Comparison of ENCODE assay signal across 23 cellular contexts in the genomic region with DNA sequence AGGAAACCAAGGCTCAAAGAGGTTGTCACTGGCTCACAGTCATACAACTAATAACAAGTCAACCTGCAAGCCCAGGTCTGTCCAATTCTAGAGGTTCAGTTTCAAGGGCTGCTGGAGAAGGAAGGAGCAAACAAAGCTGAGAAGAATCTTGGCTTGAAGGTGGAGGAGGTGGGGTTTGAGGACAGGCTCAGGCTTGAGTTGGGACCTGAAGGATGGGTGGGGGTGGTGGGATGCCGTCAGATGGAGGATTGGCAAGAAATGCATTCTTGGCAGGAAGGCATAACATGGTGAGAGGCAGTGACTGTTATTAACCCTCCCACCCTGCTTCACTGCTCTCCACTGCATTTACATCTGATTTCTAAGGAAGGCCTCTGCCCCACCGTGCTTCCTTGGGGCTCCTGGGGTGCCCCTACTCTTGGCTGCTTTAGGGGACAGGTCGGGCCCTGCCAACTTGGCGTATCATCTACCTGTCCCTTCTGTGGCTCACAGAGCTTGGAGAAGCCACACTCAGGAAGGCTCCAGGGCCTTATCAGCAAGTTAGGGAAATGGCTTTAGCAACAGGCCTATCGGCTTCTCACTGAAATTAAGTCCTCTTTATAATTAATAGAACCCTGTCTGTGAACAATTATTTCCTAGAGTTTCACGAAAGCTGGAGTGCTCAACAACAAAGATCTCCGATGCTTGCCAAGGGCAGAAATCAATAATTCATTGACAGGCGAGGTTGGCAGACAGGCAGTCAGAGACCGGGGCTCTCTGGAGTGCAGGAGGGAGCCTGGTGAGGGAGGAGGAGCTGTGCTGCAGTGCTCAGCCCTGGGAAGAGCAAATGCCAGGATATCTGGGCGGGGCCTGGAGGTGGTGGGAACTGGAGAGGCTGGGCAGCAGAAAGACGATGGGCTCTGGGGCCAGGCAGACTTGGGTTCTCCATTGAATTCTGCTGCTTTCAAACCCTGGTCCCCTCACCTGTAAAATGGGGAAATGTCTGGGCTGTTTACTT.
A peak's percentile ranks its signal among the peaks of the same experiment; 100 is the strongest.
DNase-seq lines count a peak whose midpoint lies in the region; ATAC-seq and TF ChIP-seq lines count a peak whose summit lies in the region.
"Had no signal": no experiment of that assay in that cellular context is flagged by ENCODE, and none has a peak within 500 bp of the region (broad histone marks: within the 10 kb centered on the region; RNA-seq: fewer than 3 reads in every experiment).

No MANE protein-coding gene starts in this region.

- H3K36me3 Mint-ChIP-seq in activated naive CD4-positive, alpha-beta T cell treated with anti-CD3 and anti-CD28 coated beads, Interleukin-2, amount 50 U/mL, for 24 hours, result no peaks in the 10 kb centered on the region
- H3K36me3 Mint-ChIP-seq in activated naive CD4-positive, alpha-beta T cell treated with anti-CD3 and anti-CD28 coated beads, Interleukin-2, amount 50 U/mL, for 72 hours, result no peaks in the 10 kb centered on the region
- H3K36me3 Mint-ChIP-seq: activated naive CD8-positive, alpha-beta T cell; CD14-positive monocyte; stimulated activated effector memory CD8-positive, alpha-beta T cell treated with anti-CD3 and anti-CD28 coated beads, Interleukin-12 subunit alpha, Interleukin-12 subunit beta, amount 100 ng/mL, for 72 hours had no signal

- no peak for ATAC-seq in activated naive CD4-positive, alpha-beta T cell treated with anti-CD3 and anti-CD28 coated beads, Interleukin-2, amount 50 U/mL, for 72 hours
- ATAC-seq in RWPE2 (ENCODE audit: low read depth), result peak; percentile 59
- ATAC-seq in left lobe of liver, result peak; percentile 97
- ATAC-seq: A549; activated CD4-positive, alpha-beta T cell treated with anti-CD3 and anti-CD28 coated beads for 36 hours; left cardiac atrium; stimulated activated effector memory CD8-positive, alpha-beta T cell treated with anti-CD3 and anti-CD28 coated beads, Interleukin-12 subunit alpha, Interleukin-12 subunit beta, amount 100 ng/mL, for 72 hours had no signal

- no peaks in the 10 kb centered on the region for H3K27me3 ChIP-seq in RWPE2 (ENCODE audit: insufficient read depth, poor library complexity, severe bottlenecking)
- H3K27me3 ChIP-seq: cardiac muscle cell, ovary, SJSA1, spleen, tibial nerve had no signal

- DNase-seq in activated naive CD4-positive, alpha-beta T cell treated with anti-CD3 and anti-CD28 coated beads, Interleukin-2, amount 50 U/mL, for 72 hours (ENCODE audit: low spot score in 2 of 2), result no peak
- DNase-seq in RWPE2 (ENCODE audit: low spot score) (no peak), left lobe of liver (ENCODE audit: low spot score) (peak; percentile 64), T-helper 9 cell (no peak), kidney tubule cell (ENCODE audit: low spot score) (no peak), putamen (ENCODE audit: low spot score) (no peak)
- DNase-seq in activated effector memory CD4-positive, alpha-beta T cell treated with Interleukin-2 at 50 U/mL for 16 hours, result no peak
- DNase-seq: activated CD4-positive, alpha-beta T cell treated with anti-CD3 and anti-CD28 coated beads for 36 hours; DMS53; effector CD4-positive, alpha-beta T cell; left cardiac atrium; NCI-H2227 treated with DMSO at 0.1 percent for 48 hours; ovary; spleen had no signal

- TF ChIP-seq CTCF in RWPE2 (IDR thresholded peaks at IDR 0.05; ENCODE audit: poor library complexity, severe bottlenecking), result no peak

- peak overlapping the region; percentile 46 for H3K27ac Mint-ChIP-seq in activated naive CD4-positive, alpha-beta T cell treated with anti-CD3 and anti-CD28 coated beads, Interleukin-2, amount 50 U/mL, for 24 hours
- no peak overlapping the region for H3K27ac Mint-ChIP-seq in activated naive CD4-positive, alpha-beta T cell treated with anti-CD3 and anti-CD28 coated beads, Interleukin-2, amount 50 U/mL, for 72 hours
- H3K27ac Mint-ChIP-seq: activated CD4-positive, alpha-beta T cell treated with anti-CD3 and anti-CD28 coated beads for 36 hours; activated naive CD8-positive, alpha-beta T cell; stimulated activated effector memory CD8-positive, alpha-beta T cell treated with anti-CD3 and anti-CD28 coated beads, Interleukin-12 subunit alpha, Interleukin-12 subunit beta, amount 100 ng/mL, for 72 hours; T-helper 2 cell treated with Interferon-gamma antibody and Interleukin-4, amounts not matched to agents 5 μg/mL and 100 μg/mL, for 36 hours had no signal

- no peaks in the 10 kb centered on the region for H3K9me3 ChIP-seq in RWPE2 (ENCODE audit: severe bottlenecking)
- H3K9me3 ChIP-seq: A549, ovary, SJSA1, spleen, tibial nerve had no signal

- no peak overlapping the region for H3K27ac ChIP-seq in RWPE2 (ENCODE audit: poor library complexity, severe bottlenecking)
- H3K27ac ChIP-seq: A549, cardiac muscle cell, ovary, SJSA1, spleen, tibial nerve had no signal

- peaks cover 2% of the 10 kb centered on the region for H3K4me1 ChIP-seq in RWPE2 (ENCODE audit: insufficient read depth, poor library complexity, severe bottlenecking)
- H3K4me1 ChIP-seq: A549, SJSA1, spleen, tibial nerve had no signal

- H3K4me1 Mint-ChIP-seq in activated naive CD4-positive, alpha-beta T cell treated with anti-CD3 and anti-CD28 coated beads, Interleukin-2, amount 50 U/mL, for 24 hours, result no peaks in the 10 kb centered on the region
- H3K4me1 Mint-ChIP-seq: activated CD4-positive, alpha-beta T cell treated with anti-CD3 and anti-CD28 coated beads for 36 hours; CD14-positive monocyte; stimulated activated effector memory CD8-positive, alpha-beta T cell treated with anti-CD3 and anti-CD28 coated beads, Interleukin-12 subunit alpha, Interleukin-12 subunit beta, amount 100 ng/mL, for 72 hours had no signal

- no peak overlapping the region for H3K4me3 Mint-ChIP-seq in activated naive CD4-positive, alpha-beta T cell treated with anti-CD3 and anti-CD28 coated beads, Interleukin-2, amount 50 U/mL, for 24 hours
- H3K4me3 Mint-ChIP-seq: activated CD4-positive, alpha-beta T cell treated with anti-CD3 and anti-CD28 coated beads for 36 hours; activated naive CD8-positive, alpha-beta T cell; CD14-positive monocyte; stimulated activated effector memory CD8-positive, alpha-beta T cell treated with anti-CD3 and anti-CD28 coated beads, Interleukin-12 subunit alpha, Interleukin-12 subunit beta, amount 100 ng/mL, for 72 hours; T-helper 2 cell treated with Interferon-gamma antibody and Interleukin-4, amounts not matched to agents 5 μg/mL and 100 μg/mL, for 36 hours had no signal

- H3K27me3 Mint-ChIP-seq in activated naive CD4-positive, alpha-beta T cell treated with anti-CD3 and anti-CD28 coated beads, Interleukin-2, amount 50 U/mL, for 24 hours, result peaks cover 3% of the 10 kb centered on the region

- H3K9me3 Mint-ChIP-seq in activated naive CD4-positive, alpha-beta T cell treated with anti-CD3 and anti-CD28 coated beads, Interleukin-2, amount 50 U/mL, for 24 hours, result no peaks in the 10 kb centered on the region
- H3K9me3 Mint-ChIP-seq in activated naive CD4-positive, alpha-beta T cell treated with anti-CD3 and anti-CD28 coated beads, Interleukin-2, amount 50 U/mL, for 72 hours, result no peaks in the 10 kb centered on the region
- H3K9me3 Mint-ChIP-seq: stimulated activated effector memory CD8-positive, alpha-beta T cell treated with anti-CD3 and anti-CD28 coated beads, Interleukin-12 subunit alpha, Interleukin-12 subunit beta, amount 100 ng/mL, for 72 hours; T-helper 2 cell treated with Interferon-gamma antibody and Interleukin-4, amounts not matched to agents 5 μg/mL and 100 μg/mL, for 36 hours had no signal

- H3K4me3 ChIP-seq in RWPE2 (ENCODE audit: severe bottlenecking), result no peak overlapping the region
- H3K4me3 ChIP-seq: A549, cardiac muscle cell, ovary, SJSA1, spleen, tibial nerve had no signal

- H3K36me3 ChIP-seq in RWPE2 (ENCODE audit: low read depth), result no peaks in the 10 kb centered on the region
- H3K36me3 ChIP-seq: ovary, SJSA1, spleen had no signal

Comparison
In these comparisons a context has a peak if more than half of its experiments do, and no peak if none do; other contexts are left out.
1. ATAC-seq: peak in RWPE2 (single experiment) and left lobe of liver (single experiment); none in activated naive CD4-positive, alpha-beta T cell treated with anti-CD3 and anti-CD28 coated beads, Interleukin-2, amount 50 U/mL, for 72 hours (0 of 2).